In the genomic region with DNA sequence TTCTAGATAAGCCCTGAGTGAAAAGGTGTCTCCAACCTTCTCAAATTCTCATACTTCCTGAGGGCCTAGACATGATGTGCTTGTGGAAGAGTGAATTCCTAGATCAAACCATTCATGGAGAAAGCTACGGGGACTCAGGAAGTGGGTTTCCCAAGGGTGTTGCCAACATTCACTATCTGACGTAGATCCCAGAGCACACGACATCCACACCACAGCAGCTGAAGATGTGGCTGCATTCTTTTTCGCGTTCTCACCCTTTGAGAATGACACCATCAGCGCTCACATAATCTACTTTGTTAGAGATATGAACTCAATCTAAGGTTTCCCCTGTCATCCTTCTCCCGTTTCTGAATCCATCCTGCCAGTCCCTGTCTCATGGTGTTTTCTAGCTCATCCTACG, we compare ENCODE assay signal across 25 cellular contexts.
"Had no signal": no experiment of that assay in that cellular context is flagged by ENCODE, and none has a peak within 500 bp of the region (broad histone marks: within the 10 kb centered on the region; RNA-seq: fewer than 3 reads in every experiment).

No MANE protein-coding gene starts in this region.

- H3K4me2 ChIP-seq: smooth muscle cell had no signal

- FAIRE-seq: endometrium had no signal

- ATAC-seq: activated CD4-positive, alpha-beta T cell treated with anti-CD3 and anti-CD28 coated beads for 36 hours; activated naive CD8-positive, alpha-beta T cell treated with anti-CD3 and anti-CD28 coated beads, Interleukin-2, amount 50 U/mL, for 24 hours; activated T-cell treated with anti-CD3 and anti-CD28 coated beads, Interleukin-2, amount 50 U/mL, for 72 hours; body of pancreas; heart right ventricle; left cardiac atrium; sciatic nerve; stimulated activated memory B cell treated with anti-CD40 and anti-IgM and Interleukin-4, amounts not matched to agents 10 μg/mL and 1 μg/mL and 100 μg/mL, for 72 hours had no signal

- H3K4me3 ChIP-seq: body of pancreas, heart right ventricle, smooth muscle cell, stomach, vagina had no signal

- H3K36me3 ChIP-seq: heart right ventricle, vagina had no signal

- DNase-seq: activated B cell treated with CpG ODN at 0.5 μM for 24 hours; activated CD4-positive, alpha-beta T cell treated with anti-CD3 and anti-CD28 coated beads for 36 hours; activated CD4-positive, alpha-beta T cell treated with anti-CD3 and anti-CD28 coated beads, Interleukin-2, amount 50 U/mL, for 4 hours; activated effector memory CD4-positive, alpha-beta T cell treated with Interleukin-2 at 50 U/mL for 16 hours; activated naive CD4-positive, alpha-beta T cell treated with anti-CD3 and anti-CD28 coated beads for 36 hours; activated naive CD8-positive, alpha-beta T cell treated with anti-CD3 and anti-CD28 coated beads, Interleukin-2, amount 50 U/mL, for 24 hours; activated T-cell treated with anti-CD3 and anti-CD28 coated beads, Interleukin-2, amount 50 U/mL, for 72 hours; body of pancreas; effector CD4-positive, alpha-beta T cell; foreskin fibroblast; heart right ventricle; islet precursor cell; left cardiac atrium; midbrain; nephron progenitor cell; nucleus accumbens; stimulated activated CD4-positive, alpha-beta T cell treated with anti-CD3 and anti-CD28 coated beads, Interleukin-15, amount 100 ng/mL, for 24 hours; stomach; trophoblast cell had no signal

- H3K27me3 ChIP-seq: body of pancreas, stomach, vagina had no signal

- H3K4me3 Mint-ChIP-seq: activated B cell treated with CpG ODN at 0.5 μM for 24 hours; activated CD4-positive, alpha-beta T cell treated with anti-CD3 and anti-CD28 coated beads for 36 hours; activated naive CD4-positive, alpha-beta T cell treated with anti-CD3 and anti-CD28 coated beads for 36 hours; activated naive CD8-positive, alpha-beta T cell treated with anti-CD3 and anti-CD28 coated beads, Interleukin-2, amount 50 U/mL, for 24 hours; activated T-cell treated with anti-CD3 and anti-CD28 coated beads, Interleukin-2, amount 50 U/mL, for 72 hours; dendritic cell treated with granulocyte-macrophage colony-stimulating factor and Interleukin-4, amounts not matched to agents 40 ng/mL and 50 ng/mL, for 4 days; nephron progenitor cell; stimulated activated memory B cell treated with anti-CD40 and anti-IgM and Interleukin-4, amounts not matched to agents 10 μg/mL and 1 μg/mL and 100 μg/mL, for 72 hours had no signal

- H3K4me1 ChIP-seq: body of pancreas, heart right ventricle, stomach, vagina had no signal

- H3K27ac Mint-ChIP-seq: activated B cell treated with CpG ODN at 0.5 μM for 24 hours; activated naive CD8-positive, alpha-beta T cell treated with anti-CD3 and anti-CD28 coated beads, Interleukin-2, amount 50 U/mL, for 24 hours; dendritic cell treated with granulocyte-macrophage colony-stimulating factor and Interleukin-4, amounts not matched to agents 40 ng/mL and 50 ng/mL, for 4 days; stimulated activated memory B cell treated with anti-CD40 and anti-IgM and Interleukin-4, amounts not matched to agents 10 μg/mL and 1 μg/mL and 100 μg/mL, for 72 hours had no signal

- H3K27ac ChIP-seq: body of pancreas, heart right ventricle, stomach, vagina had no signal

- H3K4me1 Mint-ChIP-seq: activated B cell treated with CpG ODN at 0.5 μM for 24 hours; nephron progenitor cell; stimulated activated memory B cell treated with anti-CD40 and anti-IgM and Interleukin-4, amounts not matched to agents 10 μg/mL and 1 μg/mL and 100 μg/mL, for 72 hours had no signal

- H3K36me3 Mint-ChIP-seq: stimulated activated memory B cell treated with anti-CD40 and anti-IgM and Interleukin-4, amounts not matched to agents 10 μg/mL and 1 μg/mL and 100 μg/mL, for 72 hours had no signal

- H3K27me3 Mint-ChIP-seq: activated CD4-positive, alpha-beta T cell treated with anti-CD3 and anti-CD28 coated beads for 36 hours had no signal

- H3K9me3 Mint-ChIP-seq: activated T-cell treated with anti-CD3 and anti-CD28 coated beads, Interleukin-2, amount 50 U/mL, for 72 hours; dendritic cell treated with granulocyte-macrophage colony-stimulating factor and Interleukin-4, amounts not matched to agents 40 ng/mL and 50 ng/mL, for 4 days had no signal

- H3K9me3 ChIP-seq: body of pancreas, stomach, vagina had no signal
